26 cellular contexts compared by ENCODE assay signal in genomic region chr7:33286521-33286920, GRCh38.
"Had no signal": no experiment of that assay in that cellular context is flagged by ENCODE, and none has a peak within 500 bp of the region (broad histone marks: within the 10 kb centered on the region; RNA-seq: fewer than 3 reads in every experiment).

No MANE protein-coding gene starts in this region.

- H3K9me3 ChIP-seq: pancreas, prostate gland, thyroid gland, vagina had no signal

- H3K4me2 ChIP-seq: neural progenitor cell, smooth muscle cell had no signal

- H3K4me3 ChIP-seq: neural progenitor cell, pancreas, prostate gland, right atrium auricular region, skin epidermis, smooth muscle cell, spleen, stomach, thoracic aorta, thyroid gland, tibial nerve, upper lobe of left lung, vagina had no signal

- H3K9ac ChIP-seq: neural progenitor cell had no signal

- H3K4me1 ChIP-seq: pancreas, prostate gland, right atrium auricular region, spleen, stomach, thyroid gland, tibial nerve, upper lobe of left lung, vagina had no signal

- H3K27ac ChIP-seq: neural progenitor cell, pancreas, prostate gland, right atrium auricular region, skin epidermis, spleen, stomach, thoracic aorta, thyroid gland, tibial nerve, upper lobe of left lung, vagina had no signal

- FAIRE-seq: pancreas, urothelium cell line had no signal

- H3K27me3 ChIP-seq: neural progenitor cell, pancreas, right atrium auricular region, spleen, stomach, thyroid gland, tibial nerve, upper lobe of left lung, vagina had no signal

- ATAC-seq: naive thymus-derived CD8-positive, alpha-beta T cell; natural killer cell treated with Interleukin-12 subunit alpha and Interleukin-12 subunit beta and Interleukin-15 and Interleukin-18, amount 100 ng/mL, for 72 hours; pancreas; stimulated activated effector memory CD8-positive, alpha-beta T cell treated with anti-CD3 and anti-CD28 coated beads, Interleukin-12 subunit alpha, Interleukin-12 subunit beta, amount 100 ng/mL, for 72 hours; stimulated activated naive B cell treated with anti-CD40 and anti-IgM and Interleukin-4, amounts not matched to agents 10 μg/mL and 1 μg/mL and 100 μg/mL, for 72 hours had no signal

- H2AFZ ChIP-seq: neural progenitor cell had no signal

- H3K36me3 ChIP-seq: pancreas, prostate gland, right atrium auricular region, thoracic aorta, thyroid gland, upper lobe of left lung, vagina had no signal

- DNase-seq: naive B cell; naive thymus-derived CD8-positive, alpha-beta T cell; occipital lobe; pancreas; retina; spleen; stimulated activated CD4-positive, alpha-beta T cell treated with anti-CD3 and anti-CD28 coated beads, Interleukin-12 subunit alpha, Interleukin-12 subunit beta, amount 100 ng/mL, for 4 hours; stimulated activated CD4-positive, alpha-beta T cell treated with anti-CD3 and anti-CD28 coated beads, Interleukin-1b, Interleukin-23, amount 100 ng/mL, for 48 hours; stimulated activated CD4-positive, alpha-beta T cell treated with anti-CD3 and anti-CD28 coated beads, Interleukin-4, amount 100 ng/mL, for 24 hours; stimulated activated naive B cell treated with anti-CD40 and anti-IgM and Interleukin-4, amounts not matched to agents 10 μg/mL and 1 μg/mL and 100 μg/mL, for 72 hours; stimulated activated naive CD4-positive, alpha-beta T cell treated with Interleukin-2 at 50 U/mL for 16 hours; stomach; thyroid gland; trophoblast cell; upper lobe of left lung had no signal
